Comparison of ENCODE assay signal across 8 cellular contexts in genomic region chr14:73726025-73726961, GRCh38. TPM values are rescaled to one million over a fixed set of nuclear protein-coding genes. Genes with fewer than 3 reads are reported as not detected.
DNase-seq lines count a peak whose midpoint lies in the region; ATAC-seq and TF ChIP-seq lines count a peak whose summit lies in the region.

No MANE protein-coding gene starts in this region.

- peaks cover 21% of the 10 kb centered on the region for H3K4me1 Mint-ChIP-seq in T-helper 1 cell treated with Interleukin-12 subunit alpha and Interleukin-12 subunit beta and Interleukin-4 antibody, amounts not matched to agents 30 μg/mL and 1 μg/mL, for 36 hours (ENCODE audit: low read depth)
- peaks cover 35% of the 10 kb centered on the region for H3K4me1 Mint-ChIP-seq in WTC11
- H3K4me1 Mint-ChIP-seq in stimulated activated naive B cell treated with anti-CD40 and anti-IgM and Interleukin-4, amounts not matched to agents 10 μg/mL and 1 μg/mL and 100 μg/mL, for 72 hours: peaks cover 32 to 52% of the 10 kb centered on the region in 2 donors

- no peak overlapping the region for H3K4me3 Mint-ChIP-seq in T-helper 1 cell treated with Interleukin-12 subunit alpha and Interleukin-12 subunit beta and Interleukin-4 antibody, amounts not matched to agents 30 μg/mL and 1 μg/mL, for 36 hours
- H3K4me3 Mint-ChIP-seq in WTC11: no peak overlapping the region
- H3K4me3 Mint-ChIP-seq in stimulated activated naive B cell treated with anti-CD40 and anti-IgM and Interleukin-4, amounts not matched to agents 10 μg/mL and 1 μg/mL and 100 μg/mL, for 72 hours: peak overlapping the region in 1 of 2 donors; percentile 58

- peak overlapping the region; percentile 49 for H3K27ac Mint-ChIP-seq in T-helper 1 cell treated with Interleukin-12 subunit alpha and Interleukin-12 subunit beta and Interleukin-4 antibody, amounts not matched to agents 30 μg/mL and 1 μg/mL, for 36 hours
- peak overlapping the region; percentile 63; the same call in 1 of the 2 replicates for H3K27ac Mint-ChIP-seq in WTC11
- peak overlapping the region; percentile 82 for H3K27ac Mint-ChIP-seq in stimulated activated naive B cell treated with anti-CD40 and anti-IgM and Interleukin-4, amounts not matched to agents 10 μg/mL and 1 μg/mL and 100 μg/mL, for 72 hours

- no peaks in the 10 kb centered on the region for H3K9me3 Mint-ChIP-seq in T-helper 1 cell treated with Interleukin-12 subunit alpha and Interleukin-12 subunit beta and Interleukin-4 antibody, amounts not matched to agents 30 μg/mL and 1 μg/mL, for 36 hours
- H3K9me3 Mint-ChIP-seq in WTC11: no peaks in the 10 kb centered on the region
- H3K9me3 Mint-ChIP-seq in stimulated activated naive B cell treated with anti-CD40 and anti-IgM and Interleukin-4, amounts not matched to agents 10 μg/mL and 1 μg/mL and 100 μg/mL, for 72 hours: no peaks in the 10 kb centered on the region

- DNase-seq in T-helper 1 cell (no peak), WTC11 (ENCODE audit: low spot score) (no peak), fibroblast of the aortic adventitia (ENCODE audit: low read depth) (peak; percentile 33), 8988T (no peak)
- no peak for DNase-seq in stimulated activated naive B cell treated with anti-CD40 and anti-IgM and Interleukin-4, amounts not matched to agents 10 μg/mL and 1 μg/mL and 100 μg/mL, for 72 hours
- DNase-seq in activated CD8-positive, alpha-beta memory T cell treated with anti-CD3 and anti-CD28 coated beads, Interleukin-2, amount 50 U/mL, for 4 hours: no peak

- H3K4me3 ChIP-seq in fibroblast of the aortic adventitia (ENCODE audit: low read depth, low read length): no peak overlapping the region

- TF ChIP-seq CTCF in WTC11 (IDR thresholded peaks at IDR 0.05): no peak
- no peak for TF ChIP-seq CTCF in fibroblast of the aortic adventitia (IDR thresholded peaks at IDR 0.05; ENCODE audit: insufficient read depth, low read length)

- H3K27me3 Mint-ChIP-seq in T-helper 1 cell treated with Interleukin-12 subunit alpha and Interleukin-12 subunit beta and Interleukin-4 antibody, amounts not matched to agents 30 μg/mL and 1 μg/mL, for 36 hours (ENCODE audit: low read depth): no peaks in the 10 kb centered on the region
- no peaks in the 10 kb centered on the region for H3K27me3 Mint-ChIP-seq in WTC11 (ENCODE audit: low read depth)
- H3K27me3 Mint-ChIP-seq in stimulated activated naive B cell treated with anti-CD40 and anti-IgM and Interleukin-4, amounts not matched to agents 10 μg/mL and 1 μg/mL and 100 μg/mL, for 72 hours: no peaks in the 10 kb centered on the region

- ATAC-seq in WTC11: no peak
- no peak for ATAC-seq in stimulated activated naive B cell treated with anti-CD40 and anti-IgM and Interleukin-4, amounts not matched to agents 10 μg/mL and 1 μg/mL and 100 μg/mL, for 72 hours (replicated peaks)
- ATAC-seq in HG03354 (IDR thresholded peaks at IDR 0.05; ENCODE audit: poor library complexity, severe bottlenecking, unreplicated experiment): no peak

- CTCF ChIA-PET in WTC11 (lab: Charles Lee): interaction anchor here (0.8 to 5.6 kb wide), 3 partner anchors 16 to 160 kb away, joined by 3 to 128 read pairs (median 74); partner anchors contain the start of gene ZNF410

- H3K36me3 Mint-ChIP-seq in T-helper 1 cell treated with Interleukin-12 subunit alpha and Interleukin-12 subunit beta and Interleukin-4 antibody, amounts not matched to agents 30 μg/mL and 1 μg/mL, for 36 hours (ENCODE audit: low read depth): peaks cover 51% of the 10 kb centered on the region
- H3K36me3 Mint-ChIP-seq in WTC11: peaks cover 14% of the 10 kb centered on the region
- H3K36me3 Mint-ChIP-seq in stimulated activated naive B cell treated with anti-CD40 and anti-IgM and Interleukin-4, amounts not matched to agents 10 μg/mL and 1 μg/mL and 100 μg/mL, for 72 hours: peaks cover 50 to 75% of the 10 kb centered on the region in 2 donors

- POLR2A ChIA-PET in WTC11 (lab: Charles Lee): no interaction called here

TF ChIP-seq in WTC11, 78 proteins besides CTCF, POLR2A, EP300 and RAD21 (continues in another document):
- TF ChIP-seq E2F1 (CRISPR knock-in tag; IDR thresholded peaks at IDR 0.05) (no peak), CREM (CRISPR knock-in tag; IDR thresholded peaks at IDR 0.05) (no peak), FOXP1 (CRISPR knock-in tag; IDR thresholded peaks at IDR 0.05; ENCODE audit: borderline replicate concordance) (no peak), MLX (CRISPR knock-in tag; IDR thresholded peaks at IDR 0.05) (no peak), ZNF671 (CRISPR knock-in tag; IDR thresholded peaks at IDR 0.05) (no peak), TP53 (CRISPR knock-in tag; IDR thresholded peaks at IDR 0.05) (no peak), ZBTB21 (CRISPR knock-in tag; IDR thresholded peaks at IDR 0.05; ENCODE audit: borderline replicate concordance) (no peak), AR (CRISPR knock-in tag; IDR thresholded peaks at IDR 0.05) (no peak), ZNF317 (CRISPR knock-in tag; IDR thresholded peaks at IDR 0.05; ENCODE audit: borderline replicate concordance, low read depth) (no peak), JUN (CRISPR knock-in tag; IDR thresholded peaks at IDR 0.05) (no peak), FOXJ3 (CRISPR knock-in tag; IDR thresholded peaks at IDR 0.05; ENCODE audit: borderline replicate concordance) (no peak), USF2 (CRISPR knock-in tag; IDR thresholded peaks at IDR 0.05) (no peak), HMGXB4 (CRISPR knock-in tag; IDR thresholded peaks at IDR 0.05) (no peak), ZMAT4 (CRISPR knock-in tag; IDR thresholded peaks at IDR 0.05) (no peak), GABPB1 (CRISPR knock-in tag; IDR thresholded peaks at IDR 0.05) (no peak), CBFB (CRISPR knock-in tag; IDR thresholded peaks at IDR 0.05; ENCODE audit: low read depth) (no peak)

RNA-seq across cellular contexts. Expression of gene PNMA1, which starts 12.1 kb away (rescaled TPM):
- 46.0 to 50.2 TPM (median 49.6 TPM) in 3 replicates for total RNA-seq in WTC11 (2021)
- total RNA-seq in fibroblast of the aortic adventitia (ENCODE audit: low replicate concordance): 27.9 and 44.2 TPM in 2 replicates
